Comparison of ENCODE assay signal across 1 cellular context in genomic region chr1:26391450-26391849, GRCh38.
TF ChIP-seq lines count a peak whose summit lies in the region.

No MANE protein-coding gene starts in this region.

TF ChIP-seq in GM23338, 12 proteins besides CTCF, POLR2A, EP300 and RAD21 (continued from another document):
- no peak for TF ChIP-seq ZNF462 (CRISPR knock-in tag; IDR thresholded peaks at IDR 0.05)
- no peak for TF ChIP-seq EZH2phosphoT487 (IDR thresholded peaks at IDR 0.05; ENCODE audit: unreplicated experiment)
- no peak for TF ChIP-seq ZNF114 (CRISPR knock-in tag; IDR thresholded peaks at IDR 0.05)
- TF ChIP-seq POLR2AphosphoS5 (IDR thresholded peaks at IDR 0.05; ENCODE audit: low read depth), result no peak
